ENCODE assay signal across 15 cellular contexts in genomic region chr1:87279201-87279860, GRCh38. TPM values are rescaled to one million over a fixed set of nuclear protein-coding genes. Genes with fewer than 3 reads are reported as not detected.
DNase-seq lines count a peak whose midpoint lies in the region; ATAC-seq lines count a peak whose summit lies in the region.
"Had no signal": no experiment of that assay in that cellular context is flagged by ENCODE, and none has a peak within 500 bp of the region (broad histone marks: within the 10 kb centered on the region; RNA-seq: fewer than 3 reads in every experiment).

No MANE protein-coding gene starts in this region.

- no peaks in the 10 kb centered on the region for H3K9me3 ChIP-seq in right cardiac atrium (ENCODE audit: control insufficient read depth, low read length)
- H3K9me3 ChIP-seq: mucosa of descending colon had no signal

- no peaks in the 10 kb centered on the region for H3K27me3 ChIP-seq in right cardiac atrium (ENCODE audit: control insufficient read depth, insufficient read depth)

- H3K4me3 ChIP-seq in right cardiac atrium (ENCODE audit: low read length) (no peak overlapping the region), skin epidermis (no peak overlapping the region)
- H3K4me3 ChIP-seq: mucosa of descending colon had no signal

- ATAC-seq in right cardiac atrium (peak; percentile 82 to 88), esophagus mucosa (no peak)
- ATAC-seq: mucosa of descending colon had no signal

- intact Hi-C loops in right cardiac atrium (cut with DNase I), result no loop called here

- H3K27ac ChIP-seq in right cardiac atrium (ENCODE audit: low read length) (peak overlapping the region; percentile 81), skin epidermis (peak overlapping the region in 13 of 21 experiments; percentile 9 to 74 (median 41))

- 44% methylated on average over 5 of the region's 5 CpGs for WGBS in right cardiac atrium

- DNase-seq in Daoy (ENCODE audit: low read depth) (peak; percentile 21), astrocyte of the hippocampus (ENCODE audit: low read depth, low spot score) (peak; percentile 24), right cardiac atrium (peak in 2 of 3 donors; percentile 43 to 55), NCI-H2171 (lab: John Stamatoyannopoulos, UW) (no peak), HK-2 (ENCODE audit: unreplicated experiment) (no peak)
- no peak for DNase-seq in stimulated activated CD4-positive, alpha-beta T cell treated with anti-CD3 and anti-CD28 coated beads, Interleukin-4, amount 100 ng/mL, for 24 hours
- DNase-seq: activated CD4-positive, alpha-beta T cell treated with anti-CD3 and anti-CD28 coated beads for 48 hours; activated naive CD8-positive, alpha-beta T cell treated with anti-CD3 and anti-CD28 coated beads, Interleukin-2, amount 10 ng/mL, durations not matched to agents 7 days and 5 days; Calu3; H9; immature natural killer cell; mucosa of descending colon; NCI-H510A treated with DMSO at 0.1 percent for 48 hours had no signal

- no peaks in the 10 kb centered on the region for H3K4me1 ChIP-seq in right cardiac atrium (ENCODE audit: control insufficient read depth, insufficient read depth, low read length)

RNA-seq across cellular contexts. Expression of gene LMO4, which starts 49.3 kb away (rescaled TPM):
- total RNA-seq in Daoy (2014; rRNA removed; shearing (Covaris generic)), result 48.4 and 49.8 TPM in 2 replicates
- 10 to 100 TPM; 46.0 to 61.4 (median 46.9) TPM for total RNA-seq in right cardiac atrium
- 62.7 TPM for polyA plus RNA-seq in right cardiac atrium
- total RNA-seq in esophagus mucosa, result 48.2 TPM

Comparison
In these comparisons a context has a peak if more than half of its experiments do, and no peak if none do; other contexts are left out.
1. DNase-seq: peak in Daoy (single experiment), astrocyte of the hippocampus (single experiment) and right cardiac atrium (2 of 3); none in NCI-H2171 (single experiment), stimulated activated CD4-positive, alpha-beta T cell treated with anti-CD3 and anti-CD28 coated beads, Interleukin-4, amount 100 ng/mL, for 24 hours (single experiment) and HK-2 (single experiment).